ENCODE assay signal across 8 cellular contexts in genomic region chr13:48542581-48543341, GRCh38. TPM values are rescaled to one million over a fixed set of nuclear protein-coding genes. Genes with fewer than 3 reads are reported as not detected.
DNase-seq lines count a peak whose midpoint lies in the region; ATAC-seq and TF ChIP-seq lines count a peak whose summit lies in the region.

No MANE protein-coding gene starts in this region.

- no peak for TF ChIP-seq EP300 in stomach (IDR thresholded peaks at IDR 0.05)

- no peaks in the 10 kb centered on the region for H3K27me3 ChIP-seq in adipocyte (replicated peaks; ENCODE audit: control insufficient read depth, insufficient read depth, low read length)
- no peaks in the 10 kb centered on the region for H3K27me3 ChIP-seq in iPS-20b (ENCODE audit: insufficient read depth, low read length)
- no peaks in the 10 kb centered on the region for H3K27me3 ChIP-seq in stomach

- H3K36me3 ChIP-seq in KOPT-K1 (ENCODE audit: insufficient read depth, low read length) (no peaks in the 10 kb centered on the region), adipocyte (ENCODE audit: control insufficient read depth, insufficient read depth, low read length, severe bottlenecking) (no peaks in the 10 kb centered on the region), iPS-20b (ENCODE audit: insufficient read depth, low read depth, low read length) (no peaks in the 10 kb centered on the region), stomach (no peaks in the 10 kb centered on the region)

- H3K27ac ChIP-seq in KOPT-K1 (ENCODE audit: low read depth, low read length, poor library complexity, severe bottlenecking), result peak overlapping the region; percentile 82
- no peak overlapping the region for H3K27ac ChIP-seq in iPS-20b (ENCODE audit: low read length)
- peak overlapping the region in 3 of 5 donors; percentile 28 to 64 (median 39) for H3K27ac ChIP-seq in stomach

- peak in 1 of 7 experiments; percentile 6 for TF ChIP-seq CTCF in stomach (IDR thresholded peaks at IDR 0.05)

- ATAC-seq in HG02938 (IDR thresholded peaks at IDR 0.05; ENCODE audit: unreplicated experiment) (no peak), GM18907 (IDR thresholded peaks at IDR 0.05; ENCODE audit: unreplicated experiment) (no peak)

- intact Hi-C loops in stomach (cut with DNase I; ENCODE audit: low total_unique reads), result no loop called here

- WGBS in stomach, 5 donors, result 3 to 13% (median 8%) methylated on average over 8 to 11 of the region's 11 CpGs

- H3K9me3 ChIP-seq in KOPT-K1 (ENCODE audit: insufficient read depth, low read length, poor library complexity, severe bottlenecking) (peaks cover 2% of the 10 kb centered on the region), adipocyte (ENCODE audit: control insufficient read depth, low read length) (no peaks in the 10 kb centered on the region), iPS-20b (ENCODE audit: insufficient read depth, low read depth, low read length) (no peaks in the 10 kb centered on the region), stomach (no peaks in the 10 kb centered on the region)

- peak overlapping the region; percentile 26 for H3K9ac ChIP-seq in adipocyte (ENCODE audit: low read length)
- H3K9ac ChIP-seq in iPS-20b (ENCODE audit: low read depth, low read length), result peak overlapping the region; percentile 35; the same call in 1 of the 2 replicates

- DNase-seq in COLO668 (lab: John Stamatoyannopoulos, UW; ENCODE audit: unreplicated experiment), result peak; percentile 78
- DNase-seq in adipocyte (ENCODE audit: low read depth), result peak; percentile 29
- peak; percentile 58 for DNase-seq in stomach
- no peak for DNase-seq in NK-92 treated with Interleukin-12 subunit alpha and Interleukin-12 subunit beta, amount 100 ng/mL, for 24 hours (lab: John Stamatoyannopoulos, UW)

- H3K4me1 ChIP-seq in adipocyte (ENCODE audit: control insufficient read depth, insufficient read depth, low read length) (peaks cover 10% of the 10 kb centered on the region), iPS-20b (ENCODE audit: insufficient read depth, low read length) (peaks cover 2% of the 10 kb centered on the region; the same call in 1 of the 2 replicates), stomach (peaks cover 11 to 18% (median 14%) of the 10 kb centered on the region in 4 donors)

- TF ChIP-seq POLR2A in stomach (IDR thresholded peaks at IDR 0.05), result no peak

- H3K4me3 ChIP-seq in adipocyte (ENCODE audit: low read length) (no peak overlapping the region), iPS-20b (ENCODE audit: low read length) (peak overlapping the region; percentile 49; the same call in 1 of the 2 replicates), stomach (no peak overlapping the region)

RNA-seq across cellular contexts. Expression of gene RCBTB2, which starts 9.9 kb away (rescaled TPM):
- 10 to 100 TPM in 2 of 5 donors, 1 to 10 TPM in 2, under 1 TPM in 1; 0.29 to 56.6 (median 4.5) TPM for total RNA-seq in stomach
- polyA plus RNA-seq in stomach, result 10 to 100 TPM in 1 of 3 donors, 1 to 10 TPM in 2; 6.2 to 13.7 (median 9.0) TPM
